ENCODE assay signal across 31 cellular contexts in genomic region chr3:119998166-119998565, GRCh38.
"Had no signal": no experiment of that assay in that cellular context is flagged by ENCODE, and none has a peak within 500 bp of the region (broad histone marks: within the 10 kb centered on the region; RNA-seq: fewer than 3 reads in every experiment).

No MANE protein-coding gene starts in this region.

- H3K4me3 ChIP-seq: esophagus squamous epithelium, gastroesophageal sphincter had no signal

- H3K9me3 ChIP-seq: esophagus squamous epithelium, gastroesophageal sphincter had no signal

- H3K27me3 Mint-ChIP-seq: activated CD4-positive, alpha-beta memory T cell treated with anti-CD3 and anti-CD28 coated beads, Interleukin-2, amount 10 ng/mL, durations not matched to agents 7 days and 5 days; activated CD4-positive, alpha-beta T cell treated with anti-CD3 and anti-CD28 coated beads, Interleukin-2, amount 10 ng/mL, durations not matched to agents 7 days and 5 days; activated naive CD4-positive, alpha-beta T cell treated with anti-CD3 and anti-CD28 coated beads, Interleukin-2, amount 10 ng/mL, durations not matched to agents 7 days and 5 days; activated naive CD8-positive, alpha-beta T cell; activated T-cell treated with anti-CD3 and anti-CD28 coated beads, Interleukin-2, amount 50 U/mL, for 24 hours; central memory CD8-positive, alpha-beta T cell had no signal

- H3K36me3 ChIP-seq: brain microvascular endothelial cell had no signal

- H3K4me3 Mint-ChIP-seq: activated CD4-positive, alpha-beta memory T cell treated with anti-CD3 and anti-CD28 coated beads, Interleukin-2, amount 10 ng/mL, durations not matched to agents 7 days and 5 days; activated CD4-positive, alpha-beta T cell treated with anti-CD3 and anti-CD28 coated beads, Interleukin-2, amount 10 ng/mL, durations not matched to agents 7 days and 5 days; activated naive CD4-positive, alpha-beta T cell treated with anti-CD3 and anti-CD28 coated beads, Interleukin-2, amount 10 ng/mL, durations not matched to agents 7 days and 5 days; activated naive CD8-positive, alpha-beta T cell; activated T-cell treated with anti-CD3 and anti-CD28 coated beads, Interleukin-2, amount 50 U/mL, for 24 hours; activated T-cell treated with anti-CD3 and anti-CD28 coated beads, Interleukin-2, amount 50 U/mL, for 72 hours; central memory CD8-positive, alpha-beta T cell had no signal

- H3K4me1 Mint-ChIP-seq: activated CD4-positive, alpha-beta memory T cell treated with anti-CD3 and anti-CD28 coated beads, Interleukin-2, amount 10 ng/mL, durations not matched to agents 7 days and 5 days; activated CD4-positive, alpha-beta T cell treated with anti-CD3 and anti-CD28 coated beads, Interleukin-2, amount 10 ng/mL, durations not matched to agents 7 days and 5 days; activated naive CD4-positive, alpha-beta T cell treated with anti-CD3 and anti-CD28 coated beads, Interleukin-2, amount 10 ng/mL, durations not matched to agents 7 days and 5 days had no signal

- H3K27ac Mint-ChIP-seq: activated CD4-positive, alpha-beta memory T cell treated with anti-CD3 and anti-CD28 coated beads, Interleukin-2, amount 10 ng/mL, durations not matched to agents 7 days and 5 days; activated CD4-positive, alpha-beta T cell treated with anti-CD3 and anti-CD28 coated beads, Interleukin-2, amount 10 ng/mL, durations not matched to agents 7 days and 5 days; activated naive CD4-positive, alpha-beta T cell treated with anti-CD3 and anti-CD28 coated beads, Interleukin-2, amount 10 ng/mL, durations not matched to agents 7 days and 5 days; activated naive CD8-positive, alpha-beta T cell; activated T-cell treated with anti-CD3 and anti-CD28 coated beads, Interleukin-2, amount 50 U/mL, for 24 hours; activated T-cell treated with anti-CD3 and anti-CD28 coated beads, Interleukin-2, amount 50 U/mL, for 72 hours had no signal

- ATAC-seq: activated T-cell treated with anti-CD3 and anti-CD28 coated beads, Interleukin-2, amount 50 U/mL, for 72 hours; gastroesophageal sphincter had no signal

- FAIRE-seq: astrocyte, bronchial epithelial cell, colon, endometrium, endothelial cell of umbilical vein had no signal

- H3K9me3 Mint-ChIP-seq: activated CD4-positive, alpha-beta memory T cell treated with anti-CD3 and anti-CD28 coated beads, Interleukin-2, amount 10 ng/mL, durations not matched to agents 7 days and 5 days; activated naive CD4-positive, alpha-beta T cell treated with anti-CD3 and anti-CD28 coated beads, Interleukin-2, amount 10 ng/mL, durations not matched to agents 7 days and 5 days; activated T-cell treated with anti-CD3 and anti-CD28 coated beads, Interleukin-2, amount 50 U/mL, for 24 hours; central memory CD8-positive, alpha-beta T cell had no signal

- H3K27me3 ChIP-seq: brain microvascular endothelial cell, esophagus squamous epithelium, gastroesophageal sphincter had no signal

- DNase-seq: activated CD4-positive, alpha-beta memory T cell treated with anti-CD3 and anti-CD28 coated beads, Interleukin-2, amount 10 ng/mL, durations not matched to agents 7 days and 5 days; activated CD4-positive, alpha-beta T cell treated with anti-CD3 and anti-CD28 coated beads for 4 hours; activated CD4-positive, alpha-beta T cell treated with anti-CD3 and anti-CD28 coated beads, Interleukin-2, amount 10 ng/mL, durations not matched to agents 7 days and 5 days; activated CD4-positive, alpha-beta T cell treated with anti-CD3 and anti-CD28 coated beads, Interleukin-2, amount 50 U/mL, for 4 hours; activated CD4-positive, CD25-positive, alpha-beta regulatory T cell; activated CD4-positive, CD25-positive, alpha-beta regulatory T cell treated with anti-CD3 and anti-CD28 coated beads, Interleukin-2, amount 50 U/mL, for 72 hours; activated CD8-positive, alpha-beta memory T cell treated with anti-CD3 and anti-CD28 coated beads, Interleukin-2, amount 50 U/mL, for 48 hours; activated gamma-delta T cell; activated naive CD4-positive, alpha-beta T cell; activated naive CD4-positive, alpha-beta T cell treated with anti-CD3 and anti-CD28 coated beads, Interleukin-2, amount 10 ng/mL, durations not matched to agents 7 days and 5 days; activated T-cell treated with anti-CD3 and anti-CD28 coated beads for 4 hours; activated T-cell treated with anti-CD3 and anti-CD28 coated beads, Interleukin-2, amount 50 U/mL, for 24 hours; activated T-cell treated with anti-CD3 and anti-CD28 coated beads, Interleukin-2, amount 50 U/mL, for 72 hours; amniotic stem cell; anterior cingulate cortex; brain microvascular endothelial cell; cortex of kidney; effector CD8-positive, alpha-beta T cell; esophagus squamous epithelium; foreskin melanocyte; T-helper 1 cell; T-helper 2 cell had no signal

- H3K27ac ChIP-seq: brain microvascular endothelial cell, epithelial cell of prostate, esophagus squamous epithelium, gastroesophageal sphincter had no signal

- H3K4me1 ChIP-seq: esophagus squamous epithelium, gastroesophageal sphincter had no signal
